Comparison of ENCODE assay signal across 8 cellular contexts in the genomic region with DNA sequence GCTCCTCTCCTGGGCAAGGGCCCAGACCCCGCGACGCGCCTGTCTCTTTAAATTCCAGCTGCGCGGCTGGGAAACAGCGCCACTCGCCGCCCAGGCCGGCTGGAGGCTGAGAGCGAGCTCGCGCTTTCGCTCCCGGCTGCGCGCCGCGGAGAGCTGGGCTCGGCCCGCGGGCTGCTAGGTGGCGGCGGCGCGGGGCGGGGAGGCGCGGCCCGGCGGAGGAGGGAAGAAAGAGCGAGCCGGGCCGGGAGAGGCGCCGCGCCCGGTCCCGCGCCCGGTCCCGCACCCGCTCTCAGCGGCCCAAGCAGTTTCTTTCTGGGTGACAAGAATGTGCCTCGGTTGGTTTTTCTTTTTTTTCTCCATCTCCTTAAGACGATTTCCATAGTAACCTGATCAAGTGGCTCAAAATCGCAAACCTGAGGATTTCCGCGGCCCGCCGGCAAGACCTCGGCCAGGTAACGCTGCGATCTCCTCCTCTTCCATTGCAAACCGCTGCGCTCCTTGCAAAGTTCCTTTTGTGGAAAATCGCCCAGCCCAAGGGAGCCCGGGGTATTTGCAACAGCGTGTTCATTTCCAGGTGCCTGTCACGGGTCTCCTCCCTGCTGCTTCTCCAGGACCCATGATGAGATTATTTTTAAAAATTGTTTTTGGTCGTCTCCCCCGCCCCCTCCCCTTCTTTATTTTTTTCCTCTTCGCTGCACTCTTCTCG.
A peak's percentile ranks its signal among the peaks of the same experiment; 100 is the strongest.
DNase-seq lines count a peak whose midpoint lies in the region; ATAC-seq, FAIRE-seq and TF ChIP-seq lines count a peak whose summit lies in the region.

No MANE protein-coding gene starts in this region.

- intact Hi-C loops in prostate gland (cut with DNase I) = loop anchor here (2.0 to 10.0 kb wide), 3 partner anchors 172 to 360 kb away; partner anchors contain the start of gene E2F7

- peaks cover 7% of the 10 kb centered on the region for H3K4me1 Mint-ChIP-seq in astrocyte (ENCODE audit: low read depth, unreplicated experiment)

- H3K4me3 Mint-ChIP-seq in astrocyte (ENCODE audit: unreplicated experiment) = peak overlapping the region; percentile 94

- H3K9ac ChIP-seq in DND-41 (ENCODE audit: low read depth, low read length) = no peak overlapping the region
- H3K9ac ChIP-seq in astrocyte (ENCODE audit: low read length) = peak overlapping the region; percentile 71

- H3K4me3 ChIP-seq in DND-41 (ENCODE audit: low read depth in 1 of 2, low read length in 2 of 2) (no peak overlapping the region), astrocyte (ENCODE audit: insufficient read depth, low read depth, low read length) (peak overlapping the region; percentile 79), hepatocyte (peak overlapping the region; percentile 54), prostate gland (peak overlapping the region; percentile 40 to 42)

- H2AFZ ChIP-seq in DND-41 (ENCODE audit: low read depth, low read length) = no peak overlapping the region
- peak overlapping the region; percentile 93 for H2AFZ ChIP-seq in astrocyte (ENCODE audit: low read depth, low read length)
- peak overlapping the region; percentile 80 for H2AFZ ChIP-seq in hepatocyte

- H4K20me1 ChIP-seq in DND-41 (ENCODE audit: insufficient read depth, low read length) (no peaks in the 10 kb centered on the region), astrocyte (ENCODE audit: insufficient read depth, low read length) (no peaks in the 10 kb centered on the region), hepatocyte (ENCODE audit: insufficient read depth, poor library complexity, severe bottlenecking) (no peaks in the 10 kb centered on the region)

- ATAC-seq in DND-41 (ENCODE audit: insufficient read depth, low read depth) = peak; percentile 37; the same call in 2 of the 3 replicates
- ATAC-seq in GM19463 (IDR thresholded peaks at IDR 0.05; ENCODE audit: unreplicated experiment) = peak; percentile 98
- peak; percentile 88 for ATAC-seq in HG03460 (IDR thresholded peaks at IDR 0.05; ENCODE audit: unreplicated experiment)

- FAIRE-seq in astrocyte (lab: Jason Lieb, UNC) = no peak

- DNase-seq in DND-41 = no peak
- DNase-seq in NCI-H82 treated with DMSO at 0.1 percent for 48 hours (lab: John Stamatoyannopoulos, UW; ENCODE audit: unreplicated experiment) = peak; percentile 29
- DNase-seq in astrocyte (ENCODE audit: low read depth) = peak; percentile 58
- peak; percentile 90 for DNase-seq in hepatocyte (ENCODE audit: low spot score)
- peak; percentile 44 for DNase-seq in prostate gland (ENCODE audit: low spot score)
- no peak for DNase-seq in stimulated activated naive CD4-positive, alpha-beta T cell (lab: John Stamatoyannopoulos, UW)

- H3K27ac ChIP-seq in DND-41 (ENCODE audit: low read length) = no peak overlapping the region
- no peak overlapping the region for H3K27ac ChIP-seq in astrocyte (ENCODE audit: low read depth, low read length)
- H3K27ac ChIP-seq in hepatocyte = no peak overlapping the region
- no peak overlapping the region for H3K27ac ChIP-seq in prostate gland

- H3K4me2 ChIP-seq in DND-41 (ENCODE audit: insufficient read depth, low read length) (peak overlapping the region; percentile 17; the same call in 1 of the 2 replicates), astrocyte (ENCODE audit: low read length) (peak overlapping the region; percentile 95), hepatocyte (peak overlapping the region; percentile 95)

- H3K79me2 ChIP-seq in DND-41 (ENCODE audit: insufficient read depth, low read length) (no peaks in the 10 kb centered on the region), astrocyte (ENCODE audit: insufficient read depth, low read length) (no peaks in the 10 kb centered on the region), hepatocyte (no peaks in the 10 kb centered on the region)

- H3K36me3 Mint-ChIP-seq in astrocyte (ENCODE audit: low read depth, unreplicated experiment) = no peaks in the 10 kb centered on the region

- no peaks in the 10 kb centered on the region for H3K9me2 ChIP-seq in hepatocyte (replicated peaks; ENCODE audit: insufficient read depth)

- no peak for TF ChIP-seq POLR2A in prostate gland (IDR thresholded peaks at IDR 0.05)

- TF ChIP-seq CTCF in DND-41 (IDR thresholded peaks at IDR 0.05; ENCODE audit: borderline replicate concordance, extremely low read depth, low read length, poor library complexity, severe bottlenecking) = peak; percentile 11
- peak; percentile 21 for TF ChIP-seq CTCF in astrocyte (IDR thresholded peaks at IDR 0.05; ENCODE audit: insufficient read depth, low read depth, low read length)
- peak; percentile 65 for TF ChIP-seq CTCF in hepatocyte (IDR thresholded peaks at IDR 0.05; ENCODE audit: poor library complexity)
- peak in 3 of 4 experiments; percentile 19 to 42 (median 41) for TF ChIP-seq CTCF in prostate gland (IDR thresholded peaks at IDR 0.05)

- H3K36me3 ChIP-seq in DND-41 (ENCODE audit: insufficient read depth, low read length) (no peaks in the 10 kb centered on the region), astrocyte (ENCODE audit: insufficient read depth, low read length) (no peaks in the 10 kb centered on the region), hepatocyte (replicated peaks; ENCODE audit: insufficient read depth, low read depth) (no peaks in the 10 kb centered on the region), prostate gland (no peaks in the 10 kb centered on the region)

- WGBS in hepatocyte (ENCODE audit: low lambda C conversion rate, missing lambda C conversion rate) = under 1% methylated on average over 49 of the region's 64 CpGs
- under 1% methylated on average over 64 of the region's 64 CpGs for WGBS in prostate gland

- peaks cover 6% of the 10 kb centered on the region for H3K9me3 Mint-ChIP-seq in astrocyte (ENCODE audit: unreplicated experiment)

- H3K4me1 ChIP-seq in DND-41 (ENCODE audit: insufficient read depth, low read length) (no peaks in the 10 kb centered on the region), astrocyte (ENCODE audit: insufficient read depth, low read length) (peaks cover 3% of the 10 kb centered on the region), hepatocyte (ENCODE audit: insufficient read depth) (peaks cover 4% of the 10 kb centered on the region), prostate gland (replicated peaks) (no peaks in the 10 kb centered on the region)

- H3K27me3 Mint-ChIP-seq in astrocyte (ENCODE audit: low read depth, unreplicated experiment) = peaks cover 13% of the 10 kb centered on the region

- H3K27ac Mint-ChIP-seq in astrocyte (ENCODE audit: unreplicated experiment) = peak overlapping the region; percentile 60

- H3K27me3 ChIP-seq in DND-41 (ENCODE audit: insufficient read depth, low read length, poor library complexity) (no peaks in the 10 kb centered on the region), astrocyte (ENCODE audit: insufficient read depth, low read length) (peaks cover 9% of the 10 kb centered on the region), hepatocyte (peaks cover 29% of the 10 kb centered on the region), prostate gland (replicated peaks; ENCODE audit: insufficient read depth) (no peaks in the 10 kb centered on the region)

- no peaks in the 10 kb centered on the region for H3K9me3 ChIP-seq in DND-41 (ENCODE audit: insufficient read depth, low read length, severe bottlenecking)
- H3K9me3 ChIP-seq in astrocyte (ENCODE audit: insufficient read depth, low read depth, low read length) = no peaks in the 10 kb centered on the region
- no peaks in the 10 kb centered on the region for H3K9me3 ChIP-seq in hepatocyte (ENCODE audit: low read depth)
- no peaks in the 10 kb centered on the region for H3K9me3 ChIP-seq in prostate gland

Comparison
In these comparisons a context has a peak if more than half of its experiments do, and no peak if none do; other contexts are left out.
1. ATAC-seq: peak in every context shown above with its lines; median percentile 98 in GM19463; 88 in HG03460; 37 in DND-41.
2. DNase-seq: peak in NCI-H82 treated with DMSO at 0.1 percent for 48 hours (single experiment), astrocyte (single experiment), hepatocyte (single experiment) and prostate gland (single experiment); none in DND-41 (single experiment) and stimulated activated naive CD4-positive, alpha-beta T cell (0 of 6).
3. H3K4me2 ChIP-seq: peak in every context shown above with its lines; median percentile 95 in astrocyte; 95 in hepatocyte; 17 in DND-41.
4. H3K4me3 ChIP-seq: peak in astrocyte (single experiment), hepatocyte (single experiment) and prostate gland (2 of 2); none in DND-41 (0 of 2).
5. CTCF ChIP-seq: peak in every context shown above with its lines; median percentile 65 in hepatocyte; 41 in prostate gland; 21 in astrocyte; 11 in DND-41.